In the genomic region with DNA sequence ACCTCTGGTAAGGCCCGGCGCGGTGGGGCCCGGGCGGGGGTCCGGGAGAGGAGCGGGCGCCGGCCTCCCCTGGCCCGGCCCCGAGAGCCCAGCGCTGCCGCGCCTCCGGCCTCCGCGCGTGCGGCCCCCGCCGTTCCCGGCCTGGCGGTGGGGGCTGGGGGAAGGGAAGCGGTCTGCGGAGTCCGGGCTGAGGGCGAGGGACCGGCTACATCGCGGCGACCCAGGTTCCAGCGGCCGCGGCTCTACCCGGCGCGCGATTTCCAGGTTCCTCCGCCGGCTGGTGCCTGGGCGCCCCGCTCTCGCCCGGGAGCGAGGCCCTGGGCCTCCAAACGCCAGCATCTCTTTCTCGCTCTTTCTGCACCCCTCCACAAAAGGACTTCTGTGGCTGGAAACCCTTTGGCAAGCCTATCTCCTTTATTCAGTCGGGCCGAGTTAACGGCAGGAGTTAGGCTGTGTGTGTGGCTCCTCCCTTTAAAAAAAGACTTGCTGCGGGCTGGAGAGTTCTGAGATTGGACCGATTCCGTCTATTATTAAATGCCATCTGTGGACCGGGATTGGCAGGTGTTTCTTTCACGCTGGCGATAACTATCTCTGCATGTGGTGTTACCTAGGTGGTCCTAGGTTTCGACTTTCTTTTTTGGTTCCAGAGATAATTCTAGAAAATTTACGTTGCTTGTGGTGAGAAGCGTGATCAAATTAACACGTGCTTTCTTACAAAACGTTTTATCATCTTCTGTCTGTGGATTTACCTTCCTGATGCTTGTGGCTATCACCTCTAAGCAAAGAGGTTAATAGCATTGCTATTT, we compare ENCODE assay signal across 8 cellular contexts. TPM values are rescaled to one million over a fixed set of nuclear protein-coding genes. Genes with fewer than 3 reads are reported as not detected.
A peak's percentile ranks its signal among the peaks of the same experiment; 100 is the strongest.
DNase-seq lines count a peak whose midpoint lies in the region; ATAC-seq, FAIRE-seq and TF ChIP-seq lines count a peak whose summit lies in the region.

No MANE protein-coding gene starts in this region.

- TF ChIP-seq POLR2A in spleen (IDR thresholded peaks at IDR 0.05) = no peak

- no peaks in the 10 kb centered on the region for H3K4me1 ChIP-seq in Caco-2
- H3K4me1 ChIP-seq in SK-N-SH (ENCODE audit: control insufficient read depth in 1 of 2, insufficient read depth in 2 of 2, low read depth in 1 of 2, low read length in 1 of 2) = peaks cover 0 to 3% of the 10 kb centered on the region in 2 experiments; a peak in 1 of 4 replicates
- H3K4me1 ChIP-seq in spleen = peaks cover 10 to 65% (median 45%) of the 10 kb centered on the region in 6 donors

- peak overlapping the region; percentile 90 for H3K4me2 ChIP-seq in SK-N-SH

- H3K9me3 Mint-ChIP-seq in Caco-2 (ENCODE audit: unreplicated experiment) = no peaks in the 10 kb centered on the region

- H3K27me3 Mint-ChIP-seq in Caco-2 (ENCODE audit: insufficient read depth, unreplicated experiment) = no peaks in the 10 kb centered on the region

- peaks cover 9% of the 10 kb centered on the region; the same call in 1 of the 2 replicates for H4K20me1 ChIP-seq in SK-N-SH (ENCODE audit: insufficient read depth)

- no peak for FAIRE-seq in bronchial epithelial cell (lab: Jason Lieb, UNC)

- no TSS peak for BruUV-seq in Caco-2 (replicated peaks; lab: Mats Ljungman, UMichigan)

- no peaks in the 10 kb centered on the region for H3K9me2 ChIP-seq in SK-N-SH

- H3K27ac ChIP-seq in HL-60 (replicated peaks) (peak overlapping the region; percentile 99), SK-N-SH (ENCODE audit: low read depth in 2 of 2, low read length in 1 of 2) (peak overlapping the region; percentile 79 to 81), spleen (peak overlapping the region; percentile 92 to 100 (median 98))

- H3K27ac Mint-ChIP-seq in Caco-2 (ENCODE audit: unreplicated experiment) = peak overlapping the region; percentile 69

- ATAC-seq in GM19463 (IDR thresholded peaks at IDR 0.05; ENCODE audit: unreplicated experiment) = peak; percentile 23

- peak in 1 of 2 experiments; percentile 42 for DNase-seq in Caco-2
- peak in 1 of 2 experiments; percentile 48 for DNase-seq in HL-60 (ENCODE audit: low read depth in 1 of 2, low spot score in 1 of 2)
- no peak for DNase-seq in SK-N-SH
- peak; percentile 34 for DNase-seq in bronchial epithelial cell (ENCODE audit: low read depth)
- DNase-seq in inferior parietal cortex (ENCODE audit: extremely low spot score) = peak; percentile 48
- DNase-seq in spleen = no peak
- no peak for DNase-seq in HK-2 (ENCODE audit: unreplicated experiment)

- TF ChIP-seq RAD21 in SK-N-SH (IDR thresholded peaks at IDR 0.05; ENCODE audit: low read length) = no peak

- H3K4me3 ChIP-seq in Caco-2 (ENCODE audit: low read depth, low read length) = peak overlapping the region; percentile 72
- H3K4me3 ChIP-seq in HL-60 (replicated peaks; ENCODE audit: insufficient read depth, low read length) = peak overlapping the region; percentile 84
- H3K4me3 ChIP-seq in SK-N-SH (ENCODE audit: low read depth in 2 of 2, low read length in 1 of 2) = peak overlapping the region; percentile 73 to 89
- peak overlapping the region; percentile 81 for H3K4me3 ChIP-seq in bronchial epithelial cell (ENCODE audit: low read depth, low read length)
- peak overlapping the region; percentile 59 to 96 (median 73) for H3K4me3 ChIP-seq in spleen

- no peaks in the 10 kb centered on the region for H3K9me3 ChIP-seq in Caco-2
- H3K9me3 ChIP-seq in SK-N-SH = no peaks in the 10 kb centered on the region
- no peaks in the 10 kb centered on the region for H3K9me3 ChIP-seq in spleen

- CTCF ChIA-PET in Caco-2 (lab: Charles Lee) = interaction anchor here (1.0 kb wide), 1 partner anchor 60 kb away, joined by 3 read pairs; no protein-coding TSS in a partner anchor
- CTCF ChIA-PET in SK-N-SH (lab: Yijun Ruan, JAX) = interaction anchor here (0.8 to 1.6 kb wide), 2 partner anchors 13 to 59 kb away, joined by 3 to 6 read pairs; partner anchors contain the start of gene MRO

- peak overlapping the region; percentile 95 for H3K4me3 Mint-ChIP-seq in Caco-2 (ENCODE audit: unreplicated experiment)

- peak overlapping the region; percentile 84 for H3K9ac ChIP-seq in SK-N-SH

- no peaks in the 10 kb centered on the region for H3K4me1 Mint-ChIP-seq in Caco-2 (ENCODE audit: low read depth, unreplicated experiment)

- TF ChIP-seq EP300 in SK-N-SH (IDR thresholded peaks at IDR 0.05; ENCODE audit: borderline replicate concordance in 1 of 2, low read depth in 1 of 2, low read length in 1 of 2) = no peak

- peaks cover 10% of the 10 kb centered on the region for H3F3A ChIP-seq in SK-N-SH (replicated peaks; ENCODE audit: insufficient read depth)

- no peaks in the 10 kb centered on the region for H3K36me3 Mint-ChIP-seq in Caco-2 (ENCODE audit: insufficient read depth, unreplicated experiment)

- peak overlapping the region; percentile 89 for H2AFZ ChIP-seq in SK-N-SH (ENCODE audit: low read depth)

- intact Hi-C loops in Caco-2 (cut with micrococcal nuclease; ENCODE audit: unreplicated experiment) (no loop called here), spleen (cut with DNase I; ENCODE audit: low total_unique reads) (loop anchor here (5.0 kb wide), 1 partner anchor 88 kb away; the partner anchor contains the start of gene ELAC1)

- POLR2A ChIA-PET in Caco-2 (lab: Charles Lee) = interaction anchor here (0.6 kb wide), 1 partner anchor 151 kb away, joined by 3 read pairs; the partner anchor contains the start of gene SMAD4
- POLR2A ChIA-PET in SK-N-SH (lab: Yijun Ruan, JAX) = interaction anchor here (0.8 to 1.4 kb wide), 5 partner anchors 8 to 153 kb away, joined by 3 to 14 read pairs (median 4); partner anchors contain the start of genes ELAC1 and SMAD4

- WGBS in SK-N-SH (ENCODE audit: low lambda C conversion rate) = under 1% methylated on average over 27 of the region's 61 CpGs
- WGBS in spleen, 5 donors = 0 to 1% (median 0%) methylated on average over 23 to 61 of the region's 61 CpGs

- no peak for TF ChIP-seq CTCF in Caco-2 (IDR thresholded peaks at IDR 0.05; ENCODE audit: insufficient read depth in 1 of 2, low read depth in 1 of 2, low read length in 1 of 2, severe bottlenecking in 1 of 2, unreplicated experiment in 1 of 2)
- no peak for TF ChIP-seq CTCF in HL-60 (IDR thresholded peaks at IDR 0.05; ENCODE audit: insufficient read depth, low read length)
- no peak for TF ChIP-seq CTCF in SK-N-SH (IDR thresholded peaks at IDR 0.05)
- TF ChIP-seq CTCF in bronchial epithelial cell (IDR thresholded peaks at IDR 0.05; ENCODE audit: insufficient read depth, low read length, severe bottlenecking) = no peak
- no peak for TF ChIP-seq CTCF in spleen (IDR thresholded peaks at IDR 0.05 in 8 of 11, conservative IDR thresholded peaks at IDR 0.05 in 3 of 11)

- H3K79me2 ChIP-seq in SK-N-SH (ENCODE audit: insufficient read depth) = peaks cover 48% of the 10 kb centered on the region

- H3K36me3 ChIP-seq in Caco-2 (ENCODE audit: control insufficient read depth, insufficient read depth, low read length) = no peaks in the 10 kb centered on the region
- H3K36me3 ChIP-seq in SK-N-SH (replicated peaks in 1 of 2; ENCODE audit: control insufficient read depth in 1 of 2, insufficient read depth in 2 of 2, low read length in 1 of 2) = no peaks in the 10 kb centered on the region
- no peaks in the 10 kb centered on the region for H3K36me3 ChIP-seq in bronchial epithelial cell (ENCODE audit: control insufficient read depth, insufficient read depth, low read length)
- no peaks in the 10 kb centered on the region for H3K36me3 ChIP-seq in spleen

- H3K27me3 ChIP-seq in Caco-2 (replicated peaks; ENCODE audit: control insufficient read depth, insufficient read depth, low read length) = no peaks in the 10 kb centered on the region
- no peaks in the 10 kb centered on the region for H3K27me3 ChIP-seq in HL-60 (ENCODE audit: insufficient read depth, poor library complexity, severe bottlenecking)
- H3K27me3 ChIP-seq in SK-N-SH (ENCODE audit: insufficient read depth) = no peaks in the 10 kb centered on the region
- no peaks in the 10 kb centered on the region for H3K27me3 ChIP-seq in bronchial epithelial cell (ENCODE audit: control insufficient read depth, insufficient read depth, low read length)
- no peaks in the 10 kb centered on the region for H3K27me3 ChIP-seq in spleen (replicated peaks in 1 of 7)

TF ChIP-seq in SK-N-SH, 30 proteins besides CTCF, POLR2A, EP300 and RAD21:
- TF ChIP-seq FOXM1 (IDR thresholded peaks at IDR 0.05; ENCODE audit: low read depth) = no peak
- peak; percentile 73 for TF ChIP-seq MXI1 (IDR thresholded peaks at IDR 0.05; ENCODE audit: low read depth, low read length)
- TF ChIP-seq, protein P1, sequence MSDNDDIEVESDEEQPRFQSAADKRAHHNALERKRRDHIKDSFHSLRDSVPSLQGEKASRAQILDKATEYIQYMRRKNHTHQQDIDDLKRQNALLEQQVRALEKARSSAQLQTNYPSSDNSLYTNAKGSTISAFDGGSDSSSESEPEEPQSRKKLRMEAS (IDR thresholded peaks at IDR 0.05; ENCODE audit: low read depth) = peak; percentile 40; the same call in 1 of the 2 replicates

RNA-seq across cellular contexts. Expression of gene ME2, which starts 0.6 kb away (rescaled TPM):
- total RNA-seq in Caco-2 (2022) = 15.7 and 16.5 TPM in 2 replicates
- 35.1 and 41.8 TPM in 2 replicates for polyA plus RNA-seq in SK-N-SH (2012; rRNA removed)
- polyA plus RNA-seq in SK-N-SH (2012; cell fraction: cytosol; rRNA removed) = 46.2 and 56.0 TPM in 2 replicates
- 21.2 and 34.3 TPM in 2 replicates for polyA plus RNA-seq in SK-N-SH (2012; cell fraction: nucleus; rRNA removed)
- 70.7 and 85.0 TPM in 2 replicates for total RNA-seq in bronchial epithelial cell
- 100 to 1,000 TPM in 4 of 7 donors, 10 to 100 TPM in 3; 83.3 to 179 (median 119) TPM for total RNA-seq in spleen
- polyA plus RNA-seq in spleen = 10 to 100 TPM; 25.9 to 51.5 (median 26.8) TPM

RNA-seq across cellular contexts. Expression of gene MRO, which starts 59.7 kb away (rescaled TPM):
- total RNA-seq in Caco-2 (2022) (0.21 TPM in 1 of 2 replicates, not detected in the other), bronchial epithelial cell (not detected in 2 replicates), spleen (1 to 10 TPM; 2.7 to 8.1 (median 5.4) TPM)
- polyA plus RNA-seq in SK-N-SH (2012; rRNA removed) (not detected in 2 replicates), spleen (1 to 10 TPM in 1 of 3 donors, under 1 TPM in 2; 0.48 to 1.5 (median 0.65) TPM)
- 0.01 TPM in 2 replicates for polyA plus RNA-seq in SK-N-SH (2012; cell fraction: cytosol; rRNA removed)
- polyA plus RNA-seq in SK-N-SH (2012; cell fraction: nucleus; rRNA removed) = not detected in 2 replicates

Comparison
In these comparisons a context has a peak if more than half of its experiments do, and no peak if none do; other contexts are left out.
1. DNase-seq: peak in bronchial epithelial cell (single experiment) and inferior parietal cortex (single experiment); none in SK-N-SH (single experiment), spleen (single experiment) and HK-2 (single experiment).
2. Peak in every context shown above with its lines, with median percentiles within 50 percentile points of each other: H3K4me3 ChIP-seq and H3K27ac ChIP-seq.